15 cellular contexts compared by ENCODE assay signal in the genomic region with DNA sequence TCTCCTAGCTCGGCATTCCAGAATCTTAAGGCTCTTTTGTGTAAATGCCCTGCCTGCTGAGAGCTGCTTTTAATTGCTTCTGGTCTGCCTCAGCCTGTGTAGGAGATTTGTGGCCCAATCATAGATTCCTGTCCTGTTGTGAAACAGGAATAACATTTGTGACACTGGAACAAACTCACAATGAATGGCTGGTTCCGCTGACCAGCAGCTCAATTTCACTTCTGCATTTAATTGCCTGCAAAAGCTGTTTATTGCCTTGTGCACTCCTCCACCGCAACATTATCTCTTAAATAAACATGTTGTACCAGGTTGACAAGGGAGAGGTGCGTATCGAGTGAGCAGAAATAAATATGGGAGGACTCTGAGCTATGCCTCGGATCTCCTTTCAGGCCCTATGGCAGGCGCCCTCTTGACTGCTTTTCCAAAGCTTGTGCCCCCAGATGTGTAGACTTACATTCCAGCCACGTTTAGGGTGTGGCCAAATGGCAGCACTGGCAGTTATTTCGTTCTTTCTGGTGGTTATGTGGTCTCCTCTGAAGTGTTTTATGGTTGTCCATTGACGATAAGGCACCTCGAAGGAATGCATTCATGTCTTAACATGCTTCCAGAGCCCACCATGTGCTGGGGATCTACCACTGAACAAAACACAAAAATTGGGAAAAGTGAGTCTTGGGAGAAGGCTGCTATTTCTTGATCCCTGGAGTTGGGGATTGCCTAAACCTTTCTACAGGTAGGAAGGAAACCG. TPM values are rescaled to one million over a fixed set of nuclear protein-coding genes. Genes with fewer than 3 reads are reported as not detected.
A peak's percentile ranks its signal among the peaks of the same experiment; 100 is the strongest.
DNase-seq lines count a peak whose midpoint lies in the region; ATAC-seq and TF ChIP-seq lines count a peak whose summit lies in the region.
"Had no signal": no experiment of that assay in that cellular context is flagged by ENCODE, and none has a peak within 500 bp of the region (broad histone marks: within the 10 kb centered on the region; RNA-seq: fewer than 3 reads in every experiment).

No MANE protein-coding gene starts in this region.

- no peaks in the 10 kb centered on the region for H3K79me1 ChIP-seq in mesenchymal stem cell (replicated peaks; ENCODE audit: low read length, poor library complexity, severe bottlenecking)

- H3K27me3 ChIP-seq in OCI-LY1 (ENCODE audit: insufficient read depth, low read length) (no peaks in the 10 kb centered on the region), lung (ENCODE audit: control insufficient read depth, insufficient read depth) (no peaks in the 10 kb centered on the region), mesenchymal stem cell (ENCODE audit: control insufficient read depth in 1 of 2, insufficient read depth in 1 of 2, low read length in 2 of 2) (peaks cover 8 to 23% of the 10 kb centered on the region in 2 experiments)

- no peak overlapping the region for H2BK15ac ChIP-seq in mesenchymal stem cell (ENCODE audit: low read depth, poor library complexity, severe bottlenecking)

- H3K9me2 ChIP-seq in OCI-LY1 (ENCODE audit: low read depth, low read length), result no peaks in the 10 kb centered on the region

- TF ChIP-seq CTCF in OCI-LY1 (IDR thresholded peaks at IDR 0.05; ENCODE audit: low read length), result no peak
- no peak for TF ChIP-seq CTCF in lung (IDR thresholded peaks at IDR 0.05; ENCODE audit: control extremely low read depth, extremely low read depth)

- H3K79me2 ChIP-seq in OCI-LY1 (ENCODE audit: insufficient read depth, low read length), result no peaks in the 10 kb centered on the region

- H3K9me3 ChIP-seq in OCI-LY1 (ENCODE audit: low read length), result no peaks in the 10 kb centered on the region
- no peaks in the 10 kb centered on the region for H3K9me3 ChIP-seq in lung (ENCODE audit: control insufficient read depth in 2 of 2, insufficient read depth in 1 of 2, low read length in 1 of 2)
- H3K9me3 ChIP-seq in mesenchymal stem cell (ENCODE audit: control insufficient read depth, low read length), result no peaks in the 10 kb centered on the region

- H3K27ac ChIP-seq in OCI-LY1 (ENCODE audit: low read depth, low read length, poor library complexity, severe bottlenecking) (peak overlapping the region; percentile 25), lung (ENCODE audit: low read depth in 1 of 2, low read length in 1 of 2) (no peak overlapping the region), mesenchymal stem cell (ENCODE audit: low read length, poor library complexity, severe bottlenecking) (no peak overlapping the region)
- H3K27ac ChIP-seq: C4-2B, cardiac muscle cell, foreskin keratinocyte had no signal

- H3K18ac ChIP-seq in mesenchymal stem cell (ENCODE audit: low read depth in 1 of 2, low read length in 2 of 2), result no peak overlapping the region

- H4K20me1 ChIP-seq in OCI-LY1 (ENCODE audit: insufficient read depth, low read length), result no peaks in the 10 kb centered on the region

- H2AK5ac ChIP-seq in mesenchymal stem cell (ENCODE audit: low read length, severe bottlenecking), result no peak overlapping the region

- H2AFZ ChIP-seq in OCI-LY1 (ENCODE audit: low read length) (no peak overlapping the region), mesenchymal stem cell (ENCODE audit: low read depth, low read length) (no peak overlapping the region)

- no peaks in the 10 kb centered on the region for H3K36me3 ChIP-seq in OCI-LY1 (ENCODE audit: insufficient read depth, low read length)
- H3K36me3 ChIP-seq in lung (ENCODE audit: control insufficient read depth in 2 of 2, insufficient read depth in 2 of 2, low read length in 2 of 2), result no peaks in the 10 kb centered on the region
- H3K36me3 ChIP-seq in mesenchymal stem cell (ENCODE audit: control insufficient read depth in 1 of 2, insufficient read depth in 2 of 2, low read depth in 1 of 2, low read length in 2 of 2), result no peaks in the 10 kb centered on the region
- H3K36me3 ChIP-seq: cardiac muscle cell had no signal

- no peak overlapping the region for H3K23ac ChIP-seq in mesenchymal stem cell (ENCODE audit: low read length in 2 of 2)

- no peak overlapping the region for H4K91ac ChIP-seq in mesenchymal stem cell (ENCODE audit: low read length)

- peaks cover 11% of the 10 kb centered on the region for H3K4me1 ChIP-seq in OCI-LY1 (ENCODE audit: insufficient read depth, low read length, severe bottlenecking)
- H3K4me1 ChIP-seq in lung (ENCODE audit: control insufficient read depth in 2 of 2, insufficient read depth in 2 of 2, low read length in 2 of 2), result no peaks in the 10 kb centered on the region
- H3K4me1 ChIP-seq in mesenchymal stem cell (ENCODE audit: control insufficient read depth, insufficient read depth, low read depth, low read length), result no peaks in the 10 kb centered on the region
- H3K4me1 ChIP-seq: foreskin keratinocyte had no signal

- 28 to 33% methylated on average over 12 of the region's 12 CpGs for WGBS in lung, 2 donors
- WGBS in mesenchymal stem cell, result 41% methylated on average over 12 of the region's 12 CpGs

- no peak overlapping the region for H3K4ac ChIP-seq in mesenchymal stem cell (ENCODE audit: low read depth in 1 of 2, low read length in 2 of 2)

- H2BK12ac ChIP-seq in mesenchymal stem cell (ENCODE audit: low read length in 2 of 2), result no peak overlapping the region

- H2BK120ac ChIP-seq in mesenchymal stem cell (ENCODE audit: low read depth, low read length), result no peak overlapping the region

- H3K4me2 ChIP-seq in OCI-LY1 (ENCODE audit: low read length) (peak overlapping the region; percentile 29; the same call in 1 of the 2 replicates), mesenchymal stem cell (ENCODE audit: low read length, poor library complexity, severe bottlenecking) (no peak overlapping the region)

- H3K9ac ChIP-seq in OCI-LY1 (ENCODE audit: low read length) (no peak overlapping the region), mesenchymal stem cell (ENCODE audit: low read length) (no peak overlapping the region)

- peak; percentile 79 for ATAC-seq in HG03066 (IDR thresholded peaks at IDR 0.05; ENCODE audit: low read depth, unreplicated experiment)
- ATAC-seq in lung (ENCODE audit: insufficient read depth, low FRiP score), result peak; percentile 34
- ATAC-seq: foreskin keratinocyte had no signal

- DNase-seq in DMS153 treated with DMSO at 0.1 percent for 48 hours (lab: John Stamatoyannopoulos, UW; ENCODE audit: unreplicated experiment) (peak; percentile 42), lung (ENCODE audit: low spot score) (no peak), HuH-7 (ENCODE audit: low spot score) (no peak), hepatic stellate cell (ENCODE audit: low spot score) (no peak), mesenchymal stem cell (no peak)
- no peak for DNase-seq in stimulated activated naive CD4-positive, alpha-beta T cell treated with Interleukin-2 at 50 U/mL for 16 hours (lab: John Stamatoyannopoulos, UW)
- DNase-seq: foreskin keratinocyte; NCI-H1417 treated with DMSO at 0.1 percent for 48 hours; stimulated activated CD4-positive, alpha-beta T cell treated with anti-CD3 and anti-CD28 coated beads, Interleukin-15, amount 100 ng/mL, for 24 hours had no signal

- no peak overlapping the region for H3K14ac ChIP-seq in mesenchymal stem cell (ENCODE audit: low read length in 2 of 2)

- H2BK5ac ChIP-seq in mesenchymal stem cell (ENCODE audit: low read depth, low read length, poor library complexity, severe bottlenecking), result no peak overlapping the region

- H4K8ac ChIP-seq in mesenchymal stem cell (ENCODE audit: low read length), result no peak overlapping the region

- H3K4me3 ChIP-seq in OCI-LY1 (ENCODE audit: low read depth, low read length, poor library complexity, severe bottlenecking) (no peak overlapping the region), lung (no peak overlapping the region), mesenchymal stem cell (ENCODE audit: insufficient read depth in 1 of 2, low read depth in 1 of 2, low read length in 2 of 2) (no peak overlapping the region)
- H3K4me3 ChIP-seq: cardiac muscle cell had no signal

- no peaks in the 10 kb centered on the region for H3F3A ChIP-seq in OCI-LY1 (ENCODE audit: insufficient read depth, low read length)

RNA-seq across cellular contexts. Expression of a gene that starts 58.1 kb away (rescaled TPM):
- not detected for total RNA-seq in lung
- not detected for polyA plus RNA-seq in lung
- not detected for polyA plus RNA-seq in mesenchymal stem cell (2013, experiment 1 of 2)
- polyA plus RNA-seq in mesenchymal stem cell (2013, experiment 2 of 2), result not detected
- total RNA-seq: cardiac muscle cell, foreskin keratinocyte, mononuclear cell, subcutaneous adipose tissue had no signal
- polyA plus RNA-seq: cardiac muscle cell, foreskin keratinocyte had no signal
